8 cellular contexts compared by ENCODE assay signal in the genomic region with DNA sequence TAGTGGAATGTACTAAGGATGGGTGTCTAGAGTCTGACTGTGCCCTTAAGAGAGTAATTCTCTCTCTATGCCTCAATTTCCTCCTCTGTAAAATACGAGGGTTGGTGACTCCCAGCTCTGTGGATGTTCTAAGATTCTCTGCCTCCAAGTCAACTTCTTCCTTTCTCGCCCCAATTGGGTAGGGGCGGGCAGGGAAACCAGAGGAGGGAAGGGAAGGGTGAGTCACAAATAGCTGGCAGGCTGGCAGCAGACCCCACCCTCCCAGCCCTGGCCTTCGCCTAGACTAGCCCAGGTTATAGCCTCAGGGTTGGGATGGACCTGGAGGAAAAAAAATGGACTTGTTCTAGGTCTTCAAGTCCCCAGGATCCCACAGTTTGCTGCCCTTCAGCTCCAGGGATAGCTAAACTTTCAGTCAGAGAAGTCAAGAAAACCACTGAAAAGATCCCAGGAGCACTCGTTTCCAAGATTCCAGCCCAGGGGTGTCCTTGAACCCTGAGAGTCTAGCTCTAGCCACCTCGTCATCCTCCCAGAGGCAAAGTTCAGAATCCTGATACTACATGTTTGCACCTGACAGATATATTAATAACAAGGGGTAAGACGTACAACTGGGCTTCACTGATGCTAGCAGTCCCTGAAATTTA. TPM values are rescaled to one million over a fixed set of nuclear protein-coding genes. Genes with fewer than 3 reads are reported as not detected.
DNase-seq lines count a peak whose midpoint lies in the region; ATAC-seq, FAIRE-seq and TF ChIP-seq lines count a peak whose summit lies in the region.

No MANE protein-coding gene starts in this region.

- TF ChIP-seq POLR2A in HepG2 (IDR thresholded peaks at IDR 0.05; ENCODE audit: insufficient read depth in 1 of 2, low read depth in 2 of 2, low read length in 2 of 2) (no peak), right lobe of liver (IDR thresholded peaks at IDR 0.05) (no peak)

- POLR2A ChIA-PET in HepG2 (lab: Yijun Ruan, JAX) = interaction anchor here (2.0 to 10.5 kb wide), 3 partner anchors 40 to 116 kb away, joined by 11 to 108 read pairs (median 20); partner anchors contain the start of genes DNAJC14, ORMDL2, RAB5B and SARNP

- FAIRE-seq in HepG2 (lab: Jason Lieb, UNC) = no peak

- no peak for TF ChIP-seq EP300 in HepG2 (IDR thresholded peaks at IDR 0.05; ENCODE audit: low read depth in 2 of 2, low read length in 2 of 2)
- TF ChIP-seq EP300 in HepG2 (CRISPR knock-in tag; IDR thresholded peaks at IDR 0.05; ENCODE audit: borderline replicate concordance) = no peak

- H2AFZ ChIP-seq in HepG2 (ENCODE audit: low read length) = no peak overlapping the region

- WGBS in HepG2 (ENCODE audit: low lambda C conversion rate) = 39% methylated on average over 6 of the region's 7 CpGs
- WGBS in right lobe of liver (ENCODE audit: insufficient coverage, low coverage, low lambda C conversion rate, missing lambda C conversion rate) = 62% methylated on average over 6 of the region's 7 CpGs

- intact Hi-C loops in HepG2 (cut with micrococcal nuclease; ENCODE audit: unreplicated experiment) = loop anchor here (5.0 kb wide), 1 partner anchor 196 kb away; no protein-coding TSS in a partner anchor
- intact Hi-C loops in right lobe of liver (cut with DNase I) = loop anchor here (10.0 kb wide), 3 partner anchors 98 to 188 kb away; partner anchors contain the start of genes GDF11 (in 1 of the 2), ORMDL2 (in 1 of the 2) and SARNP (in 1 of the 2)

- DNase-seq in HepG2 (ENCODE audit: low spot score) = no peak
- DNase-seq in right lobe of liver = no peak
- DNase-seq in activated naive CD4-positive, alpha-beta T cell treated with anti-CD3 and anti-CD28 coated beads, Interleukin-2, amount 10 ng/mL, durations not matched to agents 7 days and 5 days = peak; percentile 40
- DNase-seq in kidney glomerular epithelial cell (lab: John Stamatoyannopoulos, UW) = peak; percentile 8
- DNase-seq in NCI-H510A treated with DMSO at 0.1 percent for 48 hours (lab: John Stamatoyannopoulos, UW) = no peak
- DNase-seq in germinal center (ENCODE audit: low spot score) = no peak
- no peak for DNase-seq in brain microvascular endothelial cell
- DNase-seq in stimulated activated CD4-positive, alpha-beta T cell treated with anti-CD3 and anti-CD28 coated beads, Interleukin-2, amount 100 ng/mL, for 24 hours = no peak

- no peak overlapping the region for H3K27ac ChIP-seq in HepG2 (ENCODE audit: extremely low read length, insufficient read depth, low read length)
- no peak overlapping the region for H3K27ac ChIP-seq in right lobe of liver
- no peak overlapping the region for H3K27ac ChIP-seq in brain microvascular endothelial cell

- no peaks in the 10 kb centered on the region for H4K20me1 ChIP-seq in HepG2 (ENCODE audit: insufficient read depth, low read length)

- in situ Hi-C loops in HepG2 (cut with HindIII; ENCODE audit: extremely low pct_ligation_motif_present, low pct_unique_long_range_greater_than_20kb) = no loop called here
- in situ Hi-C loops in brain microvascular endothelial cell (cut with HindIII; ENCODE audit: low pct_ligation_motif_present, low sequenced_read_pairs) = no loop called here

- ATAC-seq in HepG2 (no peak), right lobe of liver (no peak)

- no peak for TF ChIP-seq CTCF in HepG2 (CRISPR knock-in tag; IDR thresholded peaks at IDR 0.05)
- TF ChIP-seq CTCF in right lobe of liver (IDR thresholded peaks at IDR 0.05) = no peak
- no peak for TF ChIP-seq CTCF in brain microvascular endothelial cell (IDR thresholded peaks at IDR 0.05; ENCODE audit: low read depth, low read length, missing control alignments)

- H3K9me3 ChIP-seq in HepG2 (ENCODE audit: low read length) (no peaks in the 10 kb centered on the region), right lobe of liver (no peaks in the 10 kb centered on the region)

- H3K4me2 ChIP-seq in HepG2 (ENCODE audit: low read depth, low read length) = peak overlapping the region; percentile 97

- peak overlapping the region; percentile 100 for H3K27ac Mint-ChIP-seq in activated naive CD4-positive, alpha-beta T cell treated with anti-CD3 and anti-CD28 coated beads, Interleukin-2, amount 10 ng/mL, durations not matched to agents 7 days and 5 days

- CTCF ChIA-PET in HepG2 (lab: Yijun Ruan, JAX; ENCODE audit: low intra/inter-chr PET ratio, low total read pairs) = no interaction called here
- CTCF ChIA-PET in activated naive CD4-positive, alpha-beta T cell treated with anti-CD3 and anti-CD28 coated beads, Interleukin-2, amount 10 ng/mL, durations not matched to agents 7 days and 5 days (lab: Charles Lee) = interaction anchor here (0.8 to 2.6 kb wide), 4 partner anchors 52 to 194 kb away, joined by 3 to 16 read pairs (median 4); no protein-coding TSS in a partner anchor

- no peaks in the 10 kb centered on the region for H3K27me3 Mint-ChIP-seq in activated naive CD4-positive, alpha-beta T cell treated with anti-CD3 and anti-CD28 coated beads, Interleukin-2, amount 10 ng/mL, durations not matched to agents 7 days and 5 days

- H3K4me1 Mint-ChIP-seq in activated naive CD4-positive, alpha-beta T cell treated with anti-CD3 and anti-CD28 coated beads, Interleukin-2, amount 10 ng/mL, durations not matched to agents 7 days and 5 days = peaks cover 62% of the 10 kb centered on the region

- TF ChIP-seq RAD21 in HepG2 (CRISPR knock-in tag; IDR thresholded peaks at IDR 0.05) = no peak

- peaks cover 49% of the 10 kb centered on the region for H3K4me1 ChIP-seq in HepG2 (ENCODE audit: insufficient read depth, low read length)
- H3K4me1 ChIP-seq in right lobe of liver = peaks cover 0 to 7% (median 0%) of the 10 kb centered on the region in 4 donors

- no peak overlapping the region for H3K9ac ChIP-seq in HepG2 (ENCODE audit: insufficient read depth, low read depth, low read length)

- H3K79me2 ChIP-seq in HepG2 (ENCODE audit: insufficient read depth, low read length) = no peaks in the 10 kb centered on the region

- H3K27me3 ChIP-seq in HepG2 (ENCODE audit: control insufficient read depth in 1 of 2, insufficient read depth in 2 of 2, low read length in 2 of 2) = peaks cover 0 to 11% of the 10 kb centered on the region in 2 experiments; a peak in 1 of 5 replicates
- no peaks in the 10 kb centered on the region for H3K27me3 ChIP-seq in right lobe of liver
- H3K27me3 ChIP-seq in brain microvascular endothelial cell (replicated peaks) = no peaks in the 10 kb centered on the region

- H3K4me3 ChIP-seq in HepG2 (replicated peaks in 1 of 3; ENCODE audit: insufficient read depth in 1 of 3, low read depth in 2 of 3, low read length in 3 of 3) (peak overlapping the region in 1 of 3 experiments; percentile 70; a peak in 1 of 6 replicates), right lobe of liver (no peak overlapping the region), brain microvascular endothelial cell (ENCODE audit: low read depth, low read length) (no peak overlapping the region)

- no peaks in the 10 kb centered on the region for H3K9me3 Mint-ChIP-seq in activated naive CD4-positive, alpha-beta T cell treated with anti-CD3 and anti-CD28 coated beads, Interleukin-2, amount 10 ng/mL, durations not matched to agents 7 days and 5 days

- H3K4me3 Mint-ChIP-seq in activated naive CD4-positive, alpha-beta T cell treated with anti-CD3 and anti-CD28 coated beads, Interleukin-2, amount 10 ng/mL, durations not matched to agents 7 days and 5 days = peak overlapping the region; percentile 92

- no TSS peak for BruUV-seq in HepG2 (replicated peaks; lab: Mats Ljungman, UMichigan)

- H3K36me3 ChIP-seq in HepG2 (replicated peaks in 1 of 2; ENCODE audit: control insufficient read depth in 1 of 2, insufficient read depth in 2 of 2, low read length in 2 of 2) = no peaks in the 10 kb centered on the region
- H3K36me3 ChIP-seq in right lobe of liver = no peaks in the 10 kb centered on the region
- H3K36me3 ChIP-seq in brain microvascular endothelial cell (replicated peaks) = no peaks in the 10 kb centered on the region

- peaks cover 69% of the 10 kb centered on the region for H3K36me3 Mint-ChIP-seq in activated naive CD4-positive, alpha-beta T cell treated with anti-CD3 and anti-CD28 coated beads, Interleukin-2, amount 10 ng/mL, durations not matched to agents 7 days and 5 days

RNA-seq across cellular contexts. Expression of gene DGKA, which starts 2.3 kb away (rescaled TPM):
- total RNA-seq in HepG2 (2016; rRNA removed; fragmentation: Illumina TruSeq; extraction: Trizol) = 2.4 and 2.7 TPM in 2 replicates
- 1.1 and 1.9 TPM in 2 replicates for total RNA-seq in HepG2 (2016; cell fraction: cytosol; rRNA removed; fragmentation: Illumina TruSeq; extraction: Trizol; ENCODE audit: low read depth)
- 2.7 and 2.9 TPM in 2 replicates for total RNA-seq in HepG2 (2016; cell fraction: insoluble cytoplasmic fraction; rRNA removed; fragmentation: Illumina TruSeq; extraction: Trizol)
- total RNA-seq in HepG2 (2016; cell fraction: membrane; rRNA removed; fragmentation: Illumina TruSeq; extraction: Trizol) = 1.3 and 2.1 TPM in 2 replicates
- 3.6 and 4.1 TPM in 2 replicates for total RNA-seq in HepG2 (2016; cell fraction: nucleus; rRNA removed; fragmentation: Illumina TruSeq; extraction: Trizol)
- polyA plus RNA-seq in HepG2 (2011; rRNA removed) = 5.4 and 7.6 TPM in 2 replicates
- 4.6 and 23.7 TPM in 2 replicates for polyA plus RNA-seq in HepG2 (2011; cell fraction: cytosol; rRNA removed)
- 43.0 and 71.3 TPM in 2 replicates for polyA plus RNA-seq in HepG2 (2011; cell fraction: nucleus; rRNA removed)
- polyA plus RNA-seq in HepG2 (2012) = 8.8 and 12.1 TPM in 2 replicates
- polyA plus RNA-seq in HepG2 (2016; cell fraction: cytosol; fragmentation: Illumina TruSeq; extraction: Trizol; ENCODE audit: low read depth) = 0.36 and 0.54 TPM in 2 replicates
- polyA plus RNA-seq in HepG2 (2016; cell fraction: insoluble cytoplasmic fraction; fragmentation: Illumina TruSeq; extraction: Trizol; ENCODE audit: low read depth) = 3.2 and 5.2 TPM in 2 replicates
- 0.80 and 1.6 TPM in 2 replicates for polyA plus RNA-seq in HepG2 (2016; cell fraction: membrane; fragmentation: Illumina TruSeq; extraction: Trizol; ENCODE audit: low read depth)
- polyA plus RNA-seq in HepG2 (2016; cell fraction: nucleus; fragmentation: Illumina TruSeq; extraction: Trizol; ENCODE audit: insufficient read depth, low read depth) = 6.1 and 11.3 TPM in 2 replicates
- polyA minus RNA-seq in HepG2 (2011; rRNA and poly(A)+ RNA removed; ENCODE audit: low replicate concordance) = 6.8 and 8.5 TPM in 2 replicates
- 3.0 and 5.1 TPM in 2 replicates for polyA minus RNA-seq in HepG2 (2011; cell fraction: cytosol; rRNA and poly(A)+ RNA removed)
- 14.8 and 18.0 TPM in 2 replicates for polyA minus RNA-seq in HepG2 (2011; cell fraction: nucleus; rRNA and poly(A)+ RNA removed)
- 1 to 10 TPM; 2.7 to 7.6 (median 4.9) TPM for total RNA-seq in right lobe of liver

RNA-seq across cellular contexts. Expression of gene PYM1, which starts 5.6 kb away (rescaled TPM):
- 51.8 and 57.9 TPM in 2 replicates for total RNA-seq in HepG2 (2016; rRNA removed; fragmentation: Illumina TruSeq; extraction: Trizol)
- 37.7 and 39.0 TPM in 2 replicates for total RNA-seq in HepG2 (2016; cell fraction: cytosol; rRNA removed; fragmentation: Illumina TruSeq; extraction: Trizol; ENCODE audit: low read depth)
- 54.4 and 54.6 TPM in 2 replicates for total RNA-seq in HepG2 (2016; cell fraction: insoluble cytoplasmic fraction; rRNA removed; fragmentation: Illumina TruSeq; extraction: Trizol)
- total RNA-seq in HepG2 (2016; cell fraction: membrane; rRNA removed; fragmentation: Illumina TruSeq; extraction: Trizol) = 48.6 and 50.1 TPM in 2 replicates
- total RNA-seq in HepG2 (2016; cell fraction: nucleus; rRNA removed; fragmentation: Illumina TruSeq; extraction: Trizol) = 23.2 and 28.5 TPM in 2 replicates
- polyA plus RNA-seq in HepG2 (2011; rRNA removed) = 40.7 and 44.0 TPM in 2 replicates
- 44.1 and 48.8 TPM in 2 replicates for polyA plus RNA-seq in HepG2 (2011; cell fraction: cytosol; rRNA removed)
- 12.7 and 14.0 TPM in 2 replicates for polyA plus RNA-seq in HepG2 (2011; cell fraction: nucleus; rRNA removed)
- polyA plus RNA-seq in HepG2 (2012) = 24.5 and 31.8 TPM in 2 replicates
- polyA plus RNA-seq in HepG2 (2016; cell fraction: cytosol; fragmentation: Illumina TruSeq; extraction: Trizol; ENCODE audit: low read depth) = 49.2 and 58.9 TPM in 2 replicates
- 68.4 and 73.8 TPM in 2 replicates for polyA plus RNA-seq in HepG2 (2016; cell fraction: insoluble cytoplasmic fraction; fragmentation: Illumina TruSeq; extraction: Trizol; ENCODE audit: low read depth)
- 60.2 and 64.4 TPM in 2 replicates for polyA plus RNA-seq in HepG2 (2016; cell fraction: membrane; fragmentation: Illumina TruSeq; extraction: Trizol; ENCODE audit: low read depth)
- 42.0 and 47.6 TPM in 2 replicates for polyA plus RNA-seq in HepG2 (2016; cell fraction: nucleus; fragmentation: Illumina TruSeq; extraction: Trizol; ENCODE audit: insufficient read depth, low read depth)
- 21.7 and 25.5 TPM in 2 replicates for polyA minus RNA-seq in HepG2 (2011; rRNA and poly(A)+ RNA removed; ENCODE audit: low replicate concordance)
- 18.1 and 21.4 TPM in 2 replicates for polyA minus RNA-seq in HepG2 (2011; cell fraction: cytosol; rRNA and poly(A)+ RNA removed)
- polyA minus RNA-seq in HepG2 (2011; cell fraction: nucleus; rRNA and poly(A)+ RNA removed) = 22.1 and 30.7 TPM in 2 replicates
- total RNA-seq in right lobe of liver = 10 to 100 TPM; 16.5 to 36.4 (median 20.9) TPM

RNA-seq across cellular contexts. Expression of gene PMEL, which starts 32.6 kb away (rescaled TPM):
- total RNA-seq in HepG2 (2016; rRNA removed; fragmentation: Illumina TruSeq; extraction: Trizol) (0.35 and 0.49 TPM in 2 replicates), right lobe of liver (1 to 10 TPM; 1.5 to 4.5 (median 2.7) TPM)
- 0.18 and 0.20 TPM in 2 replicates for total RNA-seq in HepG2 (2016; cell fraction: cytosol; rRNA removed; fragmentation: Illumina TruSeq; extraction: Trizol; ENCODE audit: low read depth)
- 0.59 and 0.76 TPM in 2 replicates for total RNA-seq in HepG2 (2016; cell fraction: insoluble cytoplasmic fraction; rRNA removed; fragmentation: Illumina TruSeq; extraction: Trizol)
- total RNA-seq in HepG2 (2016; cell fraction: membrane; rRNA removed; fragmentation: Illumina TruSeq; extraction: Trizol) = 0.22 and 0.55 TPM in 2 replicates
- 0.71 and 0.91 TPM in 2 replicates for total RNA-seq in HepG2 (2016; cell fraction: nucleus; rRNA removed; fragmentation: Illumina TruSeq; extraction: Trizol)
- 3.3 and 3.4 TPM in 2 replicates for polyA plus RNA-seq in HepG2 (2011; rRNA removed)
- polyA plus RNA-seq in HepG2 (2011; cell fraction: cytosol; rRNA removed) = 1.9 and 3.0 TPM in 2 replicates
- 4.7 and 4.8 TPM in 2 replicates for polyA plus RNA-seq in HepG2 (2011; cell fraction: nucleus; rRNA removed)
- polyA plus RNA-seq in HepG2 (2012) = 1.3 and 1.5 TPM in 2 replicates
- polyA plus RNA-seq in HepG2 (2016; cell fraction: cytosol; fragmentation: Illumina TruSeq; extraction: Trizol; ENCODE audit: low read depth) = 0.27 TPM in 1 of 2 replicates, not detected in the other
- polyA plus RNA-seq in HepG2 (2016; cell fraction: insoluble cytoplasmic fraction; fragmentation: Illumina TruSeq; extraction: Trizol; ENCODE audit: low read depth) = 0.81 TPM in 1 of 2 replicates, not detected in the other
- 0.14 and 0.40 TPM in 2 replicates for polyA plus RNA-seq in HepG2 (2016; cell fraction: membrane; fragmentation: Illumina TruSeq; extraction: Trizol; ENCODE audit: low read depth)
- polyA plus RNA-seq in HepG2 (2016; cell fraction: nucleus; fragmentation: Illumina TruSeq; extraction: Trizol; ENCODE audit: insufficient read depth, low read depth) = 1.4 TPM in 2 replicates
- 1.8 and 3.6 TPM in 2 replicates for polyA minus RNA-seq in HepG2 (2011; rRNA and poly(A)+ RNA removed; ENCODE audit: low replicate concordance)
- 0.62 TPM in 1 of 2 replicates, not detected in the other for polyA minus RNA-seq in HepG2 (2011; cell fraction: cytosol; rRNA and poly(A)+ RNA removed)
- polyA minus RNA-seq in HepG2 (2011; cell fraction: nucleus; rRNA and poly(A)+ RNA removed) = 1.2 and 2.9 TPM in 2 replicates

RNA-seq across cellular contexts. Expression of gene CDK2, which starts 33.4 kb away (rescaled TPM):
- total RNA-seq in HepG2 (2016; rRNA removed; fragmentation: Illumina TruSeq; extraction: Trizol) = 47.5 and 52.0 TPM in 2 replicates
- total RNA-seq in HepG2 (2016; cell fraction: cytosol; rRNA removed; fragmentation: Illumina TruSeq; extraction: Trizol; ENCODE audit: low read depth) = 8.1 TPM in 2 replicates
- total RNA-seq in HepG2 (2016; cell fraction: insoluble cytoplasmic fraction; rRNA removed; fragmentation: Illumina TruSeq; extraction: Trizol) = 46.4 and 50.0 TPM in 2 replicates
- total RNA-seq in HepG2 (2016; cell fraction: membrane; rRNA removed; fragmentation: Illumina TruSeq; extraction: Trizol) = 17.5 and 18.3 TPM in 2 replicates
- 26.0 and 34.2 TPM in 2 replicates for total RNA-seq in HepG2 (2016; cell fraction: nucleus; rRNA removed; fragmentation: Illumina TruSeq; extraction: Trizol)
- 42.0 and 52.6 TPM in 2 replicates for polyA plus RNA-seq in HepG2 (2011; rRNA removed)
- 16.9 and 23.3 TPM in 2 replicates for polyA plus RNA-seq in HepG2 (2011; cell fraction: cytosol; rRNA removed)
- polyA plus RNA-seq in HepG2 (2011; cell fraction: nucleus; rRNA removed) = 32.7 and 37.9 TPM in 2 replicates
- 19.5 and 20.6 TPM in 2 replicates for polyA plus RNA-seq in HepG2 (2012)
- polyA plus RNA-seq in HepG2 (2016; cell fraction: cytosol; fragmentation: Illumina TruSeq; extraction: Trizol; ENCODE audit: low read depth) = 3.1 and 3.6 TPM in 2 replicates
- polyA plus RNA-seq in HepG2 (2016; cell fraction: insoluble cytoplasmic fraction; fragmentation: Illumina TruSeq; extraction: Trizol; ENCODE audit: low read depth) = 60.6 and 64.8 TPM in 2 replicates
- 8.3 and 9.6 TPM in 2 replicates for polyA plus RNA-seq in HepG2 (2016; cell fraction: membrane; fragmentation: Illumina TruSeq; extraction: Trizol; ENCODE audit: low read depth)
- 51.4 and 59.6 TPM in 2 replicates for polyA plus RNA-seq in HepG2 (2016; cell fraction: nucleus; fragmentation: Illumina TruSeq; extraction: Trizol; ENCODE audit: insufficient read depth, low read depth)
- polyA minus RNA-seq in HepG2 (2011; rRNA and poly(A)+ RNA removed; ENCODE audit: low replicate concordance) = 50.1 and 366 TPM in 2 replicates
- polyA minus RNA-seq in HepG2 (2011; cell fraction: cytosol; rRNA and poly(A)+ RNA removed) = 18.1 and 20.2 TPM in 2 replicates
- 11.6 and 12.1 TPM in 2 replicates for polyA minus RNA-seq in HepG2 (2011; cell fraction: nucleus; rRNA and poly(A)+ RNA removed)
- total RNA-seq in right lobe of liver = 10 to 100 TPM in 3 of 6 experiments, 1 to 10 TPM in 3; 8.0 to 14.9 (median 10.6) TPM

RNA-seq across cellular contexts. Expression of gene RAB5B, which starts 40.6 kb away (rescaled TPM):
- total RNA-seq in HepG2 (2016; rRNA removed; fragmentation: Illumina TruSeq; extraction: Trizol) (26.0 and 33.1 TPM in 2 replicates), right lobe of liver (10 to 100 TPM; 36.5 to 60.7 (median 51.6) TPM)
- 8.6 and 11.8 TPM in 2 replicates for total RNA-seq in HepG2 (2016; cell fraction: cytosol; rRNA removed; fragmentation: Illumina TruSeq; extraction: Trizol; ENCODE audit: low read depth)
- 24.6 and 33.6 TPM in 2 replicates for total RNA-seq in HepG2 (2016; cell fraction: insoluble cytoplasmic fraction; rRNA removed; fragmentation: Illumina TruSeq; extraction: Trizol)
- total RNA-seq in HepG2 (2016; cell fraction: membrane; rRNA removed; fragmentation: Illumina TruSeq; extraction: Trizol) = 22.2 and 23.2 TPM in 2 replicates
- 22.8 and 23.5 TPM in 2 replicates for total RNA-seq in HepG2 (2016; cell fraction: nucleus; rRNA removed; fragmentation: Illumina TruSeq; extraction: Trizol)
- polyA plus RNA-seq in HepG2 (2011; rRNA removed) = 68.3 and 70.4 TPM in 2 replicates
- 43.7 and 67.1 TPM in 2 replicates for polyA plus RNA-seq in HepG2 (2011; cell fraction: cytosol; rRNA removed)
- 32.6 and 46.3 TPM in 2 replicates for polyA plus RNA-seq in HepG2 (2011; cell fraction: nucleus; rRNA removed)
- polyA plus RNA-seq in HepG2 (2012) = 39.1 and 42.4 TPM in 2 replicates
- 5.6 and 5.9 TPM in 2 replicates for polyA plus RNA-seq in HepG2 (2016; cell fraction: cytosol; fragmentation: Illumina TruSeq; extraction: Trizol; ENCODE audit: low read depth)
- 45.3 and 46.9 TPM in 2 replicates for polyA plus RNA-seq in HepG2 (2016; cell fraction: insoluble cytoplasmic fraction; fragmentation: Illumina TruSeq; extraction: Trizol; ENCODE audit: low read depth)
- polyA plus RNA-seq in HepG2 (2016; cell fraction: membrane; fragmentation: Illumina TruSeq; extraction: Trizol; ENCODE audit: low read depth) = 22.1 and 22.3 TPM in 2 replicates
- polyA plus RNA-seq in HepG2 (2016; cell fraction: nucleus; fragmentation: Illumina TruSeq; extraction: Trizol; ENCODE audit: insufficient read depth, low read depth) = 45.7 and 46.4 TPM in 2 replicates
- 52.5 and 108 TPM in 2 replicates for polyA minus RNA-seq in HepG2 (2011; rRNA and poly(A)+ RNA removed; ENCODE audit: low replicate concordance)
- polyA minus RNA-seq in HepG2 (2011; cell fraction: cytosol; rRNA and poly(A)+ RNA removed) = 28.2 and 48.5 TPM in 2 replicates
- 32.7 and 43.8 TPM in 2 replicates for polyA minus RNA-seq in HepG2 (2011; cell fraction: nucleus; rRNA and poly(A)+ RNA removed)

Comparison
In these comparisons a context has a peak if more than half of its experiments do, and no peak if none do; other contexts are left out.
1. DNase-seq: peak in activated naive CD4-positive, alpha-beta T cell treated with anti-CD3 and anti-CD28 coated beads, Interleukin-2, amount 10 ng/mL, durations not matched to agents 7 days and 5 days (single experiment) and kidney glomerular epithelial cell (single experiment); none in HepG2 (single experiment), right lobe of liver (0 of 3), NCI-H510A treated with DMSO at 0.1 percent for 48 hours (single experiment), germinal center (single experiment), brain microvascular endothelial cell (single experiment) and stimulated activated CD4-positive, alpha-beta T cell treated with anti-CD3 and anti-CD28 coated beads, Interleukin-2, amount 100 ng/mL, for 24 hours (0 of 2).